22 cellular contexts compared by ENCODE assay signal in genomic region chr12:124375141-124375788, GRCh38.
DNase-seq lines count a peak whose midpoint lies in the region; TF ChIP-seq lines count a peak whose summit lies in the region.
"Had no signal": no experiment of that assay in that cellular context is flagged by ENCODE, and none has a peak within 500 bp of the region (broad histone marks: within the 10 kb centered on the region; RNA-seq: fewer than 3 reads in every experiment).

No MANE protein-coding gene starts in this region.

- H3K36me3 ChIP-seq in BLaER1 treated with 17β-estradiol and CSF1 and Interleukin-3, amounts not matched to agents 10 nM and 100 nM: peaks cover 45 to 93% (median 76%) of the 10 kb centered on the region in 11 experiments
- H3K36me3 ChIP-seq in OCI-LY1 (ENCODE audit: insufficient read depth, low read length): no peaks in the 10 kb centered on the region
- H3K36me3 ChIP-seq in neuronal stem cell (replicated peaks in 1 of 2; ENCODE audit: control insufficient read depth in 2 of 2, insufficient read depth in 2 of 2, low read length in 2 of 2): peaks cover 21 to 37% of the 10 kb centered on the region in 2 donors

- no peaks in the 10 kb centered on the region for H3K27me3 ChIP-seq in BLaER1 treated with 17β-estradiol and CSF1 and Interleukin-3, amounts not matched to agents 10 nM and 100 nM
- no peaks in the 10 kb centered on the region for H3K27me3 ChIP-seq in OCI-LY1 (ENCODE audit: insufficient read depth, low read length)
- H3K27me3 ChIP-seq in neuronal stem cell (ENCODE audit: control insufficient read depth in 3 of 3, insufficient read depth in 3 of 3, low read depth in 1 of 3, low read length in 3 of 3): no peaks in the 10 kb centered on the region
- H3K27me3 ChIP-seq: stomach had no signal

- no peak overlapping the region for H3K4ac ChIP-seq in neuronal stem cell (ENCODE audit: low read length)

- H4K20me1 ChIP-seq in BLaER1 treated with 17β-estradiol and CSF1 and Interleukin-3, amounts not matched to agents 10 nM and 100 nM: peaks cover 61 to 98% (median 83%) of the 10 kb centered on the region in 11 experiments
- H4K20me1 ChIP-seq in OCI-LY1 (ENCODE audit: insufficient read depth, low read length): no peaks in the 10 kb centered on the region

- H3K79me2 ChIP-seq in OCI-LY1 (ENCODE audit: insufficient read depth, low read length): no peaks in the 10 kb centered on the region

- H3K14ac ChIP-seq in neuronal stem cell (ENCODE audit: low read length): no peak overlapping the region

- no peaks in the 10 kb centered on the region for H3F3A ChIP-seq in OCI-LY1 (ENCODE audit: insufficient read depth, low read length)

- H3K4me1 ChIP-seq in BLaER1 treated with 17β-estradiol and CSF1 and Interleukin-3, amounts not matched to agents 10 nM and 100 nM: peaks cover 16 to 48% (median 37%) of the 10 kb centered on the region in 10 experiments
- H3K4me1 ChIP-seq in OCI-LY1 (ENCODE audit: insufficient read depth, low read length, severe bottlenecking) (no peaks in the 10 kb centered on the region), neuronal stem cell (ENCODE audit: control insufficient read depth in 2 of 2, insufficient read depth in 1 of 2, low read depth in 1 of 2, low read length in 2 of 2) (peaks cover 0 to 2% of the 10 kb centered on the region in 2 donors)

- H2AFZ ChIP-seq in OCI-LY1 (ENCODE audit: low read length) (no peak overlapping the region), neuronal stem cell (ENCODE audit: low read length) (no peak overlapping the region)

- no peak for DNase-seq in choroid plexus epithelial cell (ENCODE audit: low read depth)
- no peak for DNase-seq in neuronal stem cell (ENCODE audit: low spot score)
- DNase-seq in NCI-H146 (lab: John Stamatoyannopoulos, UW): no peak
- DNase-seq in NCI-H345 treated with DMSO at 0.1 percent for 48 hours (lab: John Stamatoyannopoulos, UW; ENCODE audit: unreplicated experiment): no peak
- DNase-seq in SW 1271 (lab: John Stamatoyannopoulos, UW): no peak
- DNase-seq in GM20000 (ENCODE audit: low spot score): no peak
- DNase-seq: activated CD8-positive, alpha-beta memory T cell treated with anti-CD3 and anti-CD28 coated beads, Interleukin-2, amount 10 ng/mL, durations not matched to agents 7 days and 5 days; activated naive CD8-positive, alpha-beta T cell treated with anti-CD3 and anti-CD28 coated beads for 36 hours; COR-L47; HCEC 1CT; immature natural killer cell; left ventricle myocardium inferior; midbrain; NCI-H187 treated with DMSO at 0.1 percent for 48 hours; NCI-H345; nephron progenitor cell; stimulated activated CD4-positive, alpha-beta T cell treated with anti-CD3 and anti-CD28 coated beads, Interleukin-4, amount 100 ng/mL, for 1 hour; stomach; trophoblast cell had no signal

- TF ChIP-seq CTCF in OCI-LY1 (IDR thresholded peaks at IDR 0.05; ENCODE audit: low read length) (peak; percentile 48; the same call in 1 of the 2 replicates), choroid plexus epithelial cell (conservative IDR thresholded peaks at IDR 0.05; ENCODE audit: low read depth, low read length) (peak; percentile 32), GM20000 (IDR thresholded peaks at IDR 0.05; ENCODE audit: extremely low read depth, missing control alignments) (no peak)

- H2BK12ac ChIP-seq in neuronal stem cell (ENCODE audit: low read length): no peak overlapping the region

- no peak overlapping the region for H2BK120ac ChIP-seq in neuronal stem cell (ENCODE audit: low read depth, low read length)

- H3K9me3 ChIP-seq in BLaER1 treated with 17β-estradiol and CSF1 and Interleukin-3, amounts not matched to agents 10 nM and 100 nM (replicated peaks in 1 of 11): no peaks in the 10 kb centered on the region
- H3K9me3 ChIP-seq in OCI-LY1 (ENCODE audit: low read length) (no peaks in the 10 kb centered on the region), neuronal stem cell (replicated peaks in 1 of 2; ENCODE audit: control insufficient read depth in 2 of 2, insufficient read depth in 1 of 2, low read depth in 1 of 2, low read length in 2 of 2) (no peaks in the 10 kb centered on the region)
- H3K9me3 ChIP-seq: left ventricle myocardium inferior, stomach had no signal

- peak overlapping the region; percentile 43 for H4K91ac ChIP-seq in neuronal stem cell (ENCODE audit: low read depth, low read length, poor library complexity)

- peaks cover 6% of the 10 kb centered on the region for H3K79me1 ChIP-seq in neuronal stem cell (ENCODE audit: low read depth, low read length)

- H3K9me2 ChIP-seq in OCI-LY1 (ENCODE audit: low read depth, low read length): no peaks in the 10 kb centered on the region

- no CpG with 5 or more reads among the region's 11 CpGs for WGBS in neuronal stem cell (ENCODE audit: extremely low coverage in 2 of 2, insufficient read length in 2 of 2, insufficient replicate concordance in 1 of 2), 2 donors

- H2BK5ac ChIP-seq in neuronal stem cell (ENCODE audit: low read length): peak overlapping the region; percentile 53

- peak overlapping the region in 6 of 11 experiments; percentile 18 to 82 (median 68); a peak in 10 of 22 replicates for H3K4me2 ChIP-seq in BLaER1 treated with 17β-estradiol and CSF1 and Interleukin-3, amounts not matched to agents 10 nM and 100 nM
- H3K4me2 ChIP-seq in OCI-LY1 (ENCODE audit: low read length) (no peak overlapping the region), neuronal stem cell (ENCODE audit: insufficient read depth, low read length, poor library complexity, severe bottlenecking) (no peak overlapping the region)
- H3K4me2 ChIP-seq: smooth muscle cell had no signal

- H4K8ac ChIP-seq in neuronal stem cell (ENCODE audit: low read depth, low read length): no peak overlapping the region

- H3K18ac ChIP-seq in neuronal stem cell (ENCODE audit: low read length): no peak overlapping the region

- H3K27ac ChIP-seq in BLaER1 treated with 17β-estradiol and CSF1 and Interleukin-3, amounts not matched to agents 10 nM and 100 nM: 0 out of 22 replicates have a peak overlapping the region, but pooled peaks of 1 of the 11 experiments have one; percentile 1
- H3K27ac ChIP-seq in OCI-LY1 (ENCODE audit: low read depth, low read length, poor library complexity, severe bottlenecking) (no peak overlapping the region), neuronal stem cell (replicated peaks; ENCODE audit: low read length) (no peak overlapping the region)
- H3K27ac ChIP-seq: left ventricle myocardium inferior had no signal

- no peak overlapping the region for H2BK15ac ChIP-seq in neuronal stem cell (ENCODE audit: low read length)

- H3K9ac ChIP-seq in BLaER1 treated with 17β-estradiol and CSF1 and Interleukin-3, amounts not matched to agents 10 nM and 100 nM: 0 out of 22 replicates have a peak overlapping the region, but pooled peaks of 2 of the 11 experiments have one; percentile 26 to 47
- H3K9ac ChIP-seq in OCI-LY1 (ENCODE audit: low read length): no peak overlapping the region
- no peak overlapping the region for H3K9ac ChIP-seq in neuronal stem cell (ENCODE audit: low read depth, low read length, poor library complexity)

- peak overlapping the region; percentile 61 for H2AK5ac ChIP-seq in neuronal stem cell (ENCODE audit: low read depth, low read length)

- H3K23ac ChIP-seq in neuronal stem cell (ENCODE audit: low read depth, low read length, poor library complexity): no peak overlapping the region

- no peak overlapping the region for H3K4me3 ChIP-seq in BLaER1 treated with 17β-estradiol and CSF1 and Interleukin-3, amounts not matched to agents 10 nM and 100 nM
- H3K4me3 ChIP-seq in OCI-LY1 (ENCODE audit: low read depth, low read length, poor library complexity, severe bottlenecking) (no peak overlapping the region), choroid plexus epithelial cell (ENCODE audit: low read depth, low read length) (no peak overlapping the region), neuronal stem cell (ENCODE audit: low read length in 2 of 2) (no peak overlapping the region)
- H3K4me3 ChIP-seq: left ventricle myocardium inferior, smooth muscle cell, stomach had no signal

Comparison
In these comparisons a context has a peak if more than half of its experiments do, and no peak if none do; other contexts are left out.
1. H3K4me2 ChIP-seq: peak in BLaER1 treated with 17β-estradiol and CSF1 and Interleukin-3, amounts not matched to agents 10 nM and 100 nM (6 of 11); none in OCI-LY1 (single experiment) and neuronal stem cell (single experiment).